8 cellular contexts compared by ENCODE assay signal in genomic region chr20:35952480-35953410, GRCh38. TPM values are rescaled to one million over a fixed set of nuclear protein-coding genes. Genes with fewer than 3 reads are reported as not detected.
DNase-seq lines count a peak whose midpoint lies in the region; ATAC-seq and TF ChIP-seq lines count a peak whose summit lies in the region.

No MANE protein-coding gene starts in this region.

- H3K27ac ChIP-seq in RWPE1 = peak overlapping the region; percentile 99
- H3K27ac ChIP-seq in ectodermal cell (ENCODE audit: insufficient read depth, low read depth, low read length, poor library complexity, severe bottlenecking) = peak overlapping the region; percentile 97
- H3K27ac ChIP-seq in naive thymus-derived CD4-positive, alpha-beta T cell (ENCODE audit: low read depth, low read length) = peak overlapping the region; percentile 98

- CTCF ChIA-PET in activated naive CD4-positive, alpha-beta T cell treated with anti-CD3 and anti-CD28 coated beads for 36 hours (lab: Charles Lee) = interaction anchor here (0.7 to 3.1 kb wide), 5 partner anchors 9 to 39 kb away, joined by 3 to 28 read pairs (median 3); no protein-coding TSS in a partner anchor
- CTCF ChIA-PET in RWPE1 (lab: Yijun Ruan, JAX) = interaction anchor here (0.6 to 1.0 kb wide), 6 partner anchors 11 to 813 kb away, joined by 3 to 5 read pairs (median 4); no protein-coding TSS in a partner anchor
- CTCF ChIA-PET in naive thymus-derived CD4-positive, alpha-beta T cell (lab: Charles Lee) = interaction anchor here (1.4 to 2.6 kb wide), 3 partner anchors 40 to 211 kb away, joined by 6 to 8 read pairs (median 6); partner anchors contain the start of genes PHF20 and RBM39

- POLR2A ChIA-PET in RWPE1 (lab: Yijun Ruan, JAX; ENCODE audit: low non-redundant PET) = interaction anchor here (0.6 to 3.3 kb wide), 3 partner anchors 12 to 210 kb away, joined by 4 to 15 read pairs (median 9); partner anchors contain the start of gene RBM39
- POLR2A ChIA-PET in naive thymus-derived CD4-positive, alpha-beta T cell (lab: Charles Lee) = interaction anchor here (0.7 to 3.9 kb wide), 22 partner anchors 10 to 1959 kb away, joined by 3 to 44 read pairs (median 10); partner anchors contain the start of genes BLCAP, CEP250, CPNE1 and DYNLRB1

- no peaks in the 10 kb centered on the region for H3K27me3 ChIP-seq in ectodermal cell (ENCODE audit: control insufficient read depth, insufficient read depth, low read length, poor library complexity, severe bottlenecking)
- H3K27me3 ChIP-seq in naive thymus-derived CD4-positive, alpha-beta T cell (ENCODE audit: control insufficient read depth in 2 of 2, insufficient read depth in 2 of 2, low read length in 2 of 2) = no peaks in the 10 kb centered on the region

- intact Hi-C loops in activated naive CD4-positive, alpha-beta T cell treated with anti-CD3 and anti-CD28 coated beads for 36 hours (cut with micrococcal nuclease) = loop anchor here (1.0 to 5.0 kb wide), 6 partner anchors 255 to 1575 kb away; partner anchors contain the start of genes BLCAP, NFS1, ROMO1 and TGIF2
- intact Hi-C loops in naive thymus-derived CD4-positive, alpha-beta T cell (cut with micrococcal nuclease) = loop anchor here (5.0 to 10.0 kb wide), 7 partner anchors 100 to 1128 kb away; partner anchors contain the start of genes CPNE1 (in 1 of the 2), DSN1 (in 1 of the 2), ERGIC3 (in 1 of the 2) and NCOA6 (in 1 of the 2)
- intact Hi-C loops in posterior cingulate gyrus (cut with DNase I) = loop anchor here (10.0 kb wide), 1 partner anchor 112 kb away; no protein-coding TSS in a partner anchor

- peaks cover 16% of the 10 kb centered on the region for H3K4me1 Mint-ChIP-seq in activated naive CD4-positive, alpha-beta T cell treated with anti-CD3 and anti-CD28 coated beads for 36 hours (ENCODE audit: low read depth)
- H3K4me1 Mint-ChIP-seq in naive thymus-derived CD4-positive, alpha-beta T cell = peaks cover 13 to 36% (median 25%) of the 10 kb centered on the region in 7 donors

- TF ChIP-seq CTCF in RWPE1 (conservative IDR thresholded peaks at IDR 0.05; ENCODE audit: low read depth) = no peak

- 67 to 71% methylated on average over 6 to 7 of the region's 7 CpGs for WGBS in ectodermal cell, 2 experiments

- no peaks in the 10 kb centered on the region for H3K9me3 ChIP-seq in ectodermal cell (ENCODE audit: control insufficient read depth, low read length)
- no peaks in the 10 kb centered on the region for H3K9me3 ChIP-seq in naive thymus-derived CD4-positive, alpha-beta T cell (ENCODE audit: control insufficient read depth in 2 of 3, low read length in 3 of 3)

- H3K4me1 ChIP-seq in ectodermal cell (ENCODE audit: control insufficient read depth, insufficient read depth, low read length) = no peaks in the 10 kb centered on the region
- peaks cover 17 to 23% of the 10 kb centered on the region in 2 donors for H3K4me1 ChIP-seq in naive thymus-derived CD4-positive, alpha-beta T cell (ENCODE audit: control insufficient read depth in 2 of 2, insufficient read depth in 2 of 2, low read length in 2 of 2)

- no peaks in the 10 kb centered on the region for H3K36me3 ChIP-seq in ectodermal cell (ENCODE audit: control insufficient read depth, insufficient read depth, low read length)
- H3K36me3 ChIP-seq in naive thymus-derived CD4-positive, alpha-beta T cell (ENCODE audit: control insufficient read depth in 2 of 3, insufficient read depth in 3 of 3, low read length in 3 of 3) = peaks cover 0 to 14% (median 5%) of the 10 kb centered on the region in 3 experiments

- DNase-seq in activated naive CD4-positive, alpha-beta T cell treated with anti-CD3 and anti-CD28 coated beads for 36 hours = peak; percentile 25
- no peak for DNase-seq in activated naive CD4-positive, alpha-beta T cell treated with Interleukin-2 at 50 U/mL for 16 hours
- DNase-seq in RWPE1 (ENCODE audit: low spot score) (peak; percentile 50), posterior cingulate gyrus (no peak)
- peak in 1 of 9 donors; percentile 2 for DNase-seq in naive thymus-derived CD4-positive, alpha-beta T cell
- DNase-seq in effector CD4-positive, alpha-beta T cell = no peak

- H3K9me3 Mint-ChIP-seq in activated naive CD4-positive, alpha-beta T cell treated with anti-CD3 and anti-CD28 coated beads for 36 hours = no peaks in the 10 kb centered on the region
- H3K9me3 Mint-ChIP-seq in naive thymus-derived CD4-positive, alpha-beta T cell = no peaks in the 10 kb centered on the region

- peaks cover 9% of the 10 kb centered on the region for H3K36me3 Mint-ChIP-seq in activated naive CD4-positive, alpha-beta T cell treated with anti-CD3 and anti-CD28 coated beads for 36 hours (ENCODE audit: low read depth)
- peaks cover 0 to 13% (median 7%) of the 10 kb centered on the region in 5 donors for H3K36me3 Mint-ChIP-seq in naive thymus-derived CD4-positive, alpha-beta T cell

- peak overlapping the region; percentile 80 for H3K4me3 ChIP-seq in ectodermal cell (ENCODE audit: insufficient read depth, low read depth, low read length)
- peak overlapping the region; percentile 84 for H3K4me3 ChIP-seq in naive thymus-derived CD4-positive, alpha-beta T cell (ENCODE audit: low read length)

- peak overlapping the region; percentile 98 for H3K27ac Mint-ChIP-seq in activated naive CD4-positive, alpha-beta T cell treated with anti-CD3 and anti-CD28 coated beads for 36 hours
- peak overlapping the region; percentile 95 to 100 (median 99) for H3K27ac Mint-ChIP-seq in naive thymus-derived CD4-positive, alpha-beta T cell

- peak overlapping the region; percentile 99 for H3K4me3 Mint-ChIP-seq in activated naive CD4-positive, alpha-beta T cell treated with anti-CD3 and anti-CD28 coated beads for 36 hours
- H3K4me3 Mint-ChIP-seq in naive thymus-derived CD4-positive, alpha-beta T cell = peak overlapping the region; percentile 86 to 99 (median 99)

- H3K27me3 Mint-ChIP-seq in activated naive CD4-positive, alpha-beta T cell treated with anti-CD3 and anti-CD28 coated beads for 36 hours (ENCODE audit: low read depth) = no peaks in the 10 kb centered on the region
- H3K27me3 Mint-ChIP-seq in naive thymus-derived CD4-positive, alpha-beta T cell = no peaks in the 10 kb centered on the region

- ATAC-seq in naive thymus-derived CD4-positive, alpha-beta T cell = no peak
- no peak for ATAC-seq in GM19035 (IDR thresholded peaks at IDR 0.05; ENCODE audit: unreplicated experiment)

RNA-seq across cellular contexts. Expression of gene SCAND1, which starts 1.6 kb away (rescaled TPM):
- total RNA-seq in activated naive CD4-positive, alpha-beta T cell treated with anti-CD3 and anti-CD28 coated beads for 36 hours = 10 to 100 TPM; 41.9 to 43.1 TPM
- 56.1 TPM for polyA plus RNA-seq in ectodermal cell (2013, experiment 1 of 4)
- 57.8 TPM for polyA plus RNA-seq in ectodermal cell (2013, experiment 2 of 4)
- 58.9 TPM for polyA plus RNA-seq in ectodermal cell (2013, experiment 3 of 4)
- 59.5 TPM for polyA plus RNA-seq in ectodermal cell (2013, experiment 4 of 4)
- total RNA-seq in naive thymus-derived CD4-positive, alpha-beta T cell = 10 to 100 TPM; 41.8 to 56.2 (median 51.7) TPM
- 100 to 1,000 TPM; 185 to 212 TPM for polyA plus RNA-seq in naive thymus-derived CD4-positive, alpha-beta T cell

RNA-seq across cellular contexts. Expression of gene CNBD2, which starts 15.6 kb away (rescaled TPM):
- total RNA-seq in activated naive CD4-positive, alpha-beta T cell treated with anti-CD3 and anti-CD28 coated beads for 36 hours = 1 to 10 TPM; 4.8 to 5.3 TPM
- 6.4 TPM for polyA plus RNA-seq in ectodermal cell (2013, experiment 1 of 4)
- polyA plus RNA-seq in ectodermal cell (2013, experiment 2 of 4) = 5.6 TPM
- 6.5 TPM for polyA plus RNA-seq in ectodermal cell (2013, experiment 3 of 4)
- polyA plus RNA-seq in ectodermal cell (2013, experiment 4 of 4) = 6.4 TPM
- 10 to 100 TPM in 1 of 5 experiments, 1 to 10 TPM in 4; 2.6 to 10.6 (median 6.5) TPM for total RNA-seq in naive thymus-derived CD4-positive, alpha-beta T cell
- polyA plus RNA-seq in naive thymus-derived CD4-positive, alpha-beta T cell = 1 to 10 TPM; 7.7 to 9.1 TPM

Comparison
In these comparisons a context has a peak if more than half of its experiments do, and no peak if none do; other contexts are left out.
1. DNase-seq: peak in activated naive CD4-positive, alpha-beta T cell treated with anti-CD3 and anti-CD28 coated beads for 36 hours (single experiment) and RWPE1 (single experiment); none in activated naive CD4-positive, alpha-beta T cell treated with Interleukin-2 at 50 U/mL for 16 hours (single experiment), effector CD4-positive, alpha-beta T cell (single experiment) and posterior cingulate gyrus (0 of 10).
2. Peak in every context shown above with its lines, with median percentiles within 50 percentile points of each other: H3K27ac ChIP-seq.